8 cellular contexts compared by ENCODE assay signal in the genomic region with DNA sequence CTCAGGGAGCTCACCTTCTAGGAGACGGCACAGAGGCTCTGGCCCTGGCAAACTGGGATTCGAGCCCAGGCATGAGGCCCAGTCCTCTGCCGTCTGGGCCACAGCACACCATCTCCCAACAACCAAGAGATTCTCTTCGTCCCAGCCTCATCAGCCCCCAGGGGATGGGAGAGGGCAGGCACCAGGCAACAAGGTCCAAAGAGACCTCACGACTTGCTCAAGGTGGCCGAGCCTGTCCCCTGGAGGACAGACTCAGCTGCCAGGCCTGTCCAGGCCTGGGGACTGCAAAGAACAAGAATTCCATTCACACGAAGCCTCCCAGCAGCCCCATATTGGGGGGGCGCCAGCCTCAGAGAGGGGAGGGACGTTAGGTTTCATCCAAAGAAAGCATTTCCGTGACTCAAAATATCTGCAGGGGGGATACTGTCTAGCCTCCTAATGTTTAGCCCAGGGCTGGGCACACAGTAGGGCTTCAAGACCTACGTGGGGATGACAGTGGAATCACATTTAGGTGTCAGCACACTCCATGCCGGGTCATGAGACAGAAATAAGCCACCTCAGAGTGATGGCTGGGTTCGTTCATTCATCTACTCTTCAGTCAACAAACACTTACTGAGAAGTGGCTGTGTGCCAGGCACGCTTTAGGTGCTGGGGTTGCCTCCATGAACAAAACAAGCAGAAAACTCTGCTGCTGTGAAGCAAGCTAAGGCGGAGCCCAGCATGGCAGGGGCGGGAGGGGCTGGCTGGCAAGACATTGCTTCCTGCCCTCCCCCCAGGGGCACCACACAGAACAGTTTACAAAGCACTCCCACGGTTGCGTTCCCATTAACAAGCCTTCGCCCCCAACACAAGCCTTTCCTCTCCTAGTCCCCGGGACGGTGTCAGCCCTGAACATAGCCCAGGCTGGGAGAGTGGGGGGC. TPM values are rescaled to one million over a fixed set of nuclear protein-coding genes. Genes with fewer than 3 reads are reported as not detected.
DNase-seq lines count a peak whose midpoint lies in the region; ATAC-seq, FAIRE-seq and TF ChIP-seq lines count a peak whose summit lies in the region.

No MANE protein-coding gene starts in this region.

- FAIRE-seq in frontal cortex (lab: Jason Lieb, UNC), result no peak

- POLR2A ChIA-PET in A673 (lab: Charles Lee; ENCODE audit: low non-redundant PET), result no interaction called here

- H3K36me3 ChIP-seq in A673 (ENCODE audit: insufficient read depth, low read length, poor library complexity, severe bottlenecking) (no peaks in the 10 kb centered on the region), MG63 (no peaks in the 10 kb centered on the region)

- peak; percentile 92 for DNase-seq in A673 (ENCODE audit: low spot score)
- peak; percentile 61 for DNase-seq in MG63
- peak; percentile 61 to 63 for DNase-seq in activated CD8-positive, alpha-beta memory T cell treated with anti-CD3 and anti-CD28 coated beads for 1 hour (ENCODE audit: extremely low read depth in 1 of 2, low read depth in 1 of 2)
- peak; percentile 19 for DNase-seq in fibroblast of gingiva (ENCODE audit: low read depth)
- peak; percentile 79 to 91 (median 89) for DNase-seq in stimulated activated naive CD4-positive, alpha-beta T cell (lab: John Stamatoyannopoulos, UW)
- no peak for DNase-seq in NCI-H1092 (lab: John Stamatoyannopoulos, UW)
- no peak for DNase-seq in frontal cortex (ENCODE audit: low spot score in 2 of 2)

- no peak for ATAC-seq in esophagus mucosa

- BruUV-seq in A673 (replicated peaks; lab: Mats Ljungman, UMichigan), result no TSS peak

- peak overlapping the region; percentile 27 for H3K27ac ChIP-seq in A673 (ENCODE audit: low read depth, low read length, poor library complexity, severe bottlenecking)

- no peaks in the 10 kb centered on the region for H3K27me3 ChIP-seq in A673 (replicated peaks; ENCODE audit: insufficient read depth, low read depth, low read length, poor library complexity)
- no peaks in the 10 kb centered on the region for H3K27me3 ChIP-seq in MG63

- intact Hi-C loops in A673 (cut with micrococcal nuclease; ENCODE audit: unreplicated experiment), result no loop called here

- no peaks in the 10 kb centered on the region for H3K9me3 ChIP-seq in A673 (ENCODE audit: low read depth, low read length, poor library complexity, severe bottlenecking)
- H3K9me3 ChIP-seq in MG63, result no peaks in the 10 kb centered on the region

- H3K4me3 ChIP-seq in A673 (ENCODE audit: low read depth, low read length, poor library complexity, severe bottlenecking) (no peak overlapping the region), MG63 (no peak overlapping the region)

- CTCF ChIA-PET in A673 (lab: Charles Lee), result interaction anchor here (1.0 kb wide), 1 partner anchor 15 kb away, joined by 4 read pairs; the partner anchor contains the start of gene PPP1CA

- peaks cover 36% of the 10 kb centered on the region for H3K4me1 ChIP-seq in A673 (ENCODE audit: insufficient read depth, low read length, poor library complexity, severe bottlenecking)

- TF ChIP-seq CTCF in A673 (conservative IDR thresholded peaks at IDR 0.05; ENCODE audit: low read depth, low read length), result no peak

RNA-seq across cellular contexts. Expression of gene CARNS1, which starts 1.2 kb away (rescaled TPM):
- total RNA-seq in A673 (2021) (0.13 and 0.28 TPM in 2 replicates), esophagus mucosa (0.20 TPM), frontal cortex (under 0.01 TPM)
- total RNA-seq in MG63 (2014; rRNA removed; shearing (Covaris generic); ENCODE audit: low replicate concordance), result not detected in 2 replicates

RNA-seq across cellular contexts. Expression of gene RPS6KB2, which starts 11.6 kb away (rescaled TPM):
- total RNA-seq in A673 (2021) (58.8 and 65.0 TPM in 2 replicates), esophagus mucosa (95.0 TPM), frontal cortex (15.1 TPM)
- 77.9 and 121 TPM in 2 replicates for total RNA-seq in MG63 (2014; rRNA removed; shearing (Covaris generic); ENCODE audit: low replicate concordance)

RNA-seq across cellular contexts. Expression of gene TBC1D10C, which starts 12.8 kb away (rescaled TPM):
- total RNA-seq in A673 (2021) (not detected in 2 replicates), esophagus mucosa (1.5 TPM), frontal cortex (not detected)
- not detected in 2 replicates for total RNA-seq in MG63 (2014; rRNA removed; shearing (Covaris generic); ENCODE audit: low replicate concordance)

RNA-seq across cellular contexts. Expression of gene PPP1CA, which starts 15.0 kb away (rescaled TPM):
- 239 TPM in 2 replicates for total RNA-seq in A673 (2021)
- total RNA-seq in MG63 (2014; rRNA removed; shearing (Covaris generic); ENCODE audit: low replicate concordance), result 244 and 262 TPM in 2 replicates
- 188 TPM for total RNA-seq in esophagus mucosa
- 69.3 TPM for total RNA-seq in frontal cortex

RNA-seq across cellular contexts. Expression of gene PTPRCAP, which starts 20.8 kb away (rescaled TPM):
- total RNA-seq in A673 (2021) (0.56 and 1.3 TPM in 2 replicates), esophagus mucosa (2.5 TPM), frontal cortex (not detected)
- total RNA-seq in MG63 (2014; rRNA removed; shearing (Covaris generic); ENCODE audit: low replicate concordance), result not detected in 2 replicates

Comparison
In these comparisons a context has a peak if more than half of its experiments do, and no peak if none do; other contexts are left out.
1. DNase-seq: peak in A673 (single experiment), MG63 (single experiment), activated CD8-positive, alpha-beta memory T cell treated with anti-CD3 and anti-CD28 coated beads for 1 hour (2 of 2), fibroblast of gingiva (single experiment) and stimulated activated naive CD4-positive, alpha-beta T cell (6 of 6); none in NCI-H1092 (single experiment) and frontal cortex (0 of 2).